ENCODE assay signal across 20 cellular contexts in genomic region chr5:34813473-34813872, GRCh38. TPM values are rescaled to one million over a fixed set of nuclear protein-coding genes. Genes with fewer than 3 reads are reported as not detected.
A peak's percentile ranks its signal among the peaks of the same experiment; 100 is the strongest.
DNase-seq lines count a peak whose midpoint lies in the region; ATAC-seq, FAIRE-seq and TF ChIP-seq lines count a peak whose summit lies in the region.
"Had no signal": no experiment of that assay in that cellular context is flagged by ENCODE, and none has a peak within 500 bp of the region (broad histone marks: within the 10 kb centered on the region; RNA-seq: fewer than 3 reads in every experiment).

No MANE protein-coding gene starts in this region.

- no peaks in the 10 kb centered on the region for H3K9me3 Mint-ChIP-seq in CD8-positive, alpha-beta T cell
- H3K9me3 Mint-ChIP-seq: CD4-positive, alpha-beta T cell; H9 had no signal

- H3K9me2 ChIP-seq in SK-N-SH: no peaks in the 10 kb centered on the region

- H3K4me1 ChIP-seq in SK-N-SH (ENCODE audit: control insufficient read depth in 1 of 2, insufficient read depth in 2 of 2, low read depth in 1 of 2, low read length in 1 of 2): peaks cover 0 to 19% of the 10 kb centered on the region in 2 experiments; a peak in 3 of 4 replicates
- H3K4me1 ChIP-seq in K562 (replicated peaks in 1 of 2; ENCODE audit: control insufficient read depth in 2 of 2, insufficient read depth in 2 of 2, low read length in 2 of 2): peaks cover 0 to 2% of the 10 kb centered on the region in 2 experiments; a peak in 1 of 5 replicates
- H3K4me1 ChIP-seq in osteoblast (ENCODE audit: insufficient read depth, low read length): peaks cover 43% of the 10 kb centered on the region
- H3K4me1 ChIP-seq in CD8-positive, alpha-beta T cell (ENCODE audit: insufficient read depth, low read length): no peaks in the 10 kb centered on the region
- H3K4me1 ChIP-seq: A549 had no signal

- TF ChIP-seq CTCF in SK-N-SH (IDR thresholded peaks at IDR 0.05): no peak
- TF ChIP-seq CTCF in K562 (IDR thresholded peaks at IDR 0.05 in 2 of 3, conservative IDR thresholded peaks at IDR 0.05 in 1 of 3; ENCODE audit: insufficient read depth in 2 of 3, low read depth in 1 of 3, low read length in 3 of 3): no peak
- no peak for TF ChIP-seq CTCF in osteoblast (IDR thresholded peaks at IDR 0.05; ENCODE audit: extremely low read depth, low read depth, low read length)
- no peak for TF ChIP-seq CTCF in CD8-positive, alpha-beta T cell (IDR thresholded peaks at IDR 0.05)

- no peaks in the 10 kb centered on the region for H3K27me3 ChIP-seq in SK-N-SH (ENCODE audit: insufficient read depth)
- no peaks in the 10 kb centered on the region for H3K27me3 ChIP-seq in K562 (ENCODE audit: control insufficient read depth in 2 of 2, insufficient read depth in 2 of 2, low read length in 2 of 2)
- no peaks in the 10 kb centered on the region for H3K27me3 ChIP-seq in osteoblast (ENCODE audit: insufficient read depth, low read length)
- no peaks in the 10 kb centered on the region for H3K27me3 ChIP-seq in CD8-positive, alpha-beta T cell (ENCODE audit: insufficient read depth, low read length)

- no peaks in the 10 kb centered on the region for H4K20me1 ChIP-seq in SK-N-SH (ENCODE audit: insufficient read depth)
- no peaks in the 10 kb centered on the region for H4K20me1 ChIP-seq in K562 (replicated peaks; ENCODE audit: control insufficient read depth, insufficient read depth, low read length)
- no peaks in the 10 kb centered on the region for H4K20me1 ChIP-seq in osteoblast (ENCODE audit: insufficient read depth, low read length)

- no peak for DNase-seq in SK-N-SH
- no peak for DNase-seq in K562 (ENCODE audit: extremely low read depth in 1 of 4, low spot score in 3 of 4)
- DNase-seq in osteoblast (ENCODE audit: insufficient read length, low spot score, missing footprints): no peak
- DNase-seq in CD8-positive, alpha-beta T cell: no peak
- no peak for DNase-seq in glomerular visceral epithelial cell (ENCODE audit: extremely low spot score)
- DNase-seq in NCI-H1048 (lab: John Stamatoyannopoulos, UW): no peak
- DNase-seq: AML-193; CD4-positive, alpha-beta T cell; DMS153; DMS79 treated with DMSO at 0.1 percent for 48 hours; GF-D8; H9; KBM-7 had no signal

- H3K79me2 ChIP-seq in SK-N-SH (ENCODE audit: insufficient read depth) (peaks cover 9% of the 10 kb centered on the region), K562 (ENCODE audit: control insufficient read depth, insufficient read depth, low read length) (no peaks in the 10 kb centered on the region), osteoblast (ENCODE audit: insufficient read depth, low read length) (peaks cover 1% of the 10 kb centered on the region)

- POLR2A ChIA-PET in SK-N-SH (lab: Yijun Ruan, JAX): no interaction called here
- POLR2A ChIA-PET in K562 (lab: Yijun Ruan, JAX): interaction anchor here (1.2 kb wide), 1 partner anchor 10 kb away, joined by 4 read pairs; no protein-coding TSS in a partner anchor
- POLR2A ChIA-PET in CD8-positive, alpha-beta T cell (lab: Charles Lee): interaction anchor here (1.9 kb wide), 1 partner anchor 9 kb away, joined by 4 read pairs; no protein-coding TSS in a partner anchor

- H3K9ac ChIP-seq in SK-N-SH (no peak overlapping the region), K562 (ENCODE audit: insufficient read depth in 1 of 2, low read depth in 2 of 2, low read length in 2 of 2) (no peak overlapping the region)

- H3K9me3 ChIP-seq in SK-N-SH (no peaks in the 10 kb centered on the region), K562 (replicated peaks; ENCODE audit: control insufficient read depth, insufficient read depth, low read depth, low read length) (no peaks in the 10 kb centered on the region), osteoblast (ENCODE audit: low read depth, low read length) (no peaks in the 10 kb centered on the region)
- H3K9me3 ChIP-seq in CD8-positive, alpha-beta T cell (ENCODE audit: low read length): no peaks in the 10 kb centered on the region
- H3K9me3 ChIP-seq: A549 had no signal

- peak overlapping the region; percentile 21; the same call in 1 of the 2 replicates for H3K4me2 ChIP-seq in SK-N-SH
- H3K4me2 ChIP-seq in K562 (ENCODE audit: insufficient read depth, low read length): no peak overlapping the region
- no peak overlapping the region for H3K4me2 ChIP-seq in osteoblast (ENCODE audit: insufficient read depth, low read length)
- H3K4me2 ChIP-seq: A549 had no signal

- H2AFZ ChIP-seq in SK-N-SH (ENCODE audit: low read depth) (no peak overlapping the region), K562 (ENCODE audit: low read depth, low read length) (no peak overlapping the region), osteoblast (ENCODE audit: low read length) (no peak overlapping the region)

- CTCF ChIA-PET in SK-N-SH (lab: Yijun Ruan, JAX): interaction anchor here (1.1 kb wide), 1 partner anchor 21 kb away, joined by 3 read pairs; no protein-coding TSS in a partner anchor
- CTCF ChIA-PET in K562 (lab: Yijun Ruan, JAX; ENCODE audit: low intra/inter-chr PET ratio): no interaction called here
- CTCF ChIA-PET in CD8-positive, alpha-beta T cell (lab: Charles Lee): interaction anchor here (1.1 kb wide), 1 partner anchor 11 kb away, joined by 3 read pairs; no protein-coding TSS in a partner anchor

- no peak for TF ChIP-seq POLR2A in K562 (conservative IDR thresholded peaks at IDR 0.05)

- no peaks in the 10 kb centered on the region for H3K36me3 Mint-ChIP-seq in CD8-positive, alpha-beta T cell

- WGBS in SK-N-SH (ENCODE audit: low lambda C conversion rate): 74% methylated on average over 2 of the region's 2 CpGs
- 14% methylated on average over 2 of the region's 2 CpGs for WGBS in K562 (ENCODE audit: insufficient coverage, low coverage, missing lambda C conversion rate)

- ATAC-seq in SK-N-SH treated with all-trans-retinoic acid at 6 μM for 48 hours (no peak), K562 (no peak)
- no peak for ATAC-seq in CD8-positive, alpha-beta T cell
- ATAC-seq: A549 had no signal

- no peak overlapping the region for H3K27ac Mint-ChIP-seq in CD8-positive, alpha-beta T cell
- H3K27ac Mint-ChIP-seq: CD4-positive, alpha-beta T cell had no signal

- in situ Hi-C loops in K562 (cut with MboI): no loop called here

- H3K36me3 ChIP-seq in SK-N-SH (replicated peaks in 1 of 2; ENCODE audit: control insufficient read depth in 1 of 2, insufficient read depth in 2 of 2, low read length in 1 of 2) (peaks cover 38 to 74% of the 10 kb centered on the region in 2 experiments), K562 (ENCODE audit: control insufficient read depth, insufficient read depth, low read length) (peaks cover 13% of the 10 kb centered on the region; the same call in 1 of the 3 replicates), osteoblast (ENCODE audit: insufficient read depth, low read length) (peaks cover 58% of the 10 kb centered on the region)
- H3K36me3 ChIP-seq in CD8-positive, alpha-beta T cell (ENCODE audit: insufficient read depth, low read length): no peaks in the 10 kb centered on the region

- TF ChIP-seq EP300 in SK-N-SH (IDR thresholded peaks at IDR 0.05; ENCODE audit: borderline replicate concordance in 1 of 2, low read depth in 1 of 2, low read length in 1 of 2) (no peak), K562 (IDR thresholded peaks at IDR 0.05; ENCODE audit: low read length) (no peak)

- peaks cover 39% of the 10 kb centered on the region for H3F3A ChIP-seq in SK-N-SH (replicated peaks; ENCODE audit: insufficient read depth)

- intact Hi-C loops in K562 (cut with micrococcal nuclease): loop anchor here (5.0 kb wide), 1 partner anchor 84 kb away; no protein-coding TSS in a partner anchor
- intact Hi-C loops in CD8-positive, alpha-beta T cell (cut with DNase I, micrococcal nuclease): loop anchor here in 1 of 2 experiments (5.0 kb wide), 1 partner anchor 44 kb away; no protein-coding TSS in a partner anchor

- no peak for TF ChIP-seq RAD21 in SK-N-SH (IDR thresholded peaks at IDR 0.05; ENCODE audit: low read length)
- TF ChIP-seq RAD21 in K562 (CRISPR knock-in tag; conservative IDR thresholded peaks at IDR 0.05 in 1 of 2, IDR thresholded peaks at IDR 0.05 in 1 of 2): no peak

- H3K4me1 Mint-ChIP-seq in CD8-positive, alpha-beta T cell (ENCODE audit: low read depth): no peaks in the 10 kb centered on the region
- H3K4me1 Mint-ChIP-seq: H9 had no signal

- no TSS peak for BruUV-seq in K562 (replicated peaks; lab: Mats Ljungman, UMichigan)

- no peak overlapping the region for H3K4me3 ChIP-seq in SK-N-SH (ENCODE audit: low read depth in 2 of 2, low read length in 1 of 2)
- no peak overlapping the region for H3K4me3 ChIP-seq in K562
- H3K4me3 ChIP-seq in osteoblast (ENCODE audit: insufficient read depth, low read length): no peak overlapping the region
- H3K4me3 ChIP-seq in CD8-positive, alpha-beta T cell (ENCODE audit: low read depth, low read length): no peak overlapping the region
- H3K4me3 ChIP-seq: A549 had no signal

- H3K4me3 Mint-ChIP-seq in CD8-positive, alpha-beta T cell: no peak overlapping the region
- H3K4me3 Mint-ChIP-seq: CD4-positive, alpha-beta T cell; H9 had no signal

- no peak for FAIRE-seq in K562 (lab: Jason Lieb, UNC)
- FAIRE-seq: A549, H1 had no signal

- H3K9me1 ChIP-seq in K562 (ENCODE audit: control insufficient read depth, insufficient read depth, low read length): no peaks in the 10 kb centered on the region

- H3K27me3 Mint-ChIP-seq in CD8-positive, alpha-beta T cell (ENCODE audit: low read depth): peaks cover 5% of the 10 kb centered on the region
- H3K27me3 Mint-ChIP-seq: CD4-positive, alpha-beta T cell had no signal

- peak overlapping the region in 1 of 2 experiments; percentile 14; a peak in 2 of 4 replicates for H3K27ac ChIP-seq in SK-N-SH (ENCODE audit: low read depth in 2 of 2, low read length in 1 of 2)
- no peak overlapping the region for H3K27ac ChIP-seq in K562 (ENCODE audit: extremely low read depth, low read depth, low read length)
- peak overlapping the region; percentile 8 for H3K27ac ChIP-seq in osteoblast (ENCODE audit: low read depth, low read length)
- no peak overlapping the region for H3K27ac ChIP-seq in CD8-positive, alpha-beta T cell (ENCODE audit: low read depth, low read length)
- H3K27ac ChIP-seq: 22Rv1, A549, C4-2B had no signal

RNA-seq across cellular contexts. Expression of gene TTC23L, which starts 25.5 kb away (rescaled TPM):
- 0.49 and 0.54 TPM in 2 replicates for polyA plus RNA-seq in SK-N-SH (2012; rRNA removed)
- 0.17 TPM in 2 replicates for polyA plus RNA-seq in SK-N-SH (2012; cell fraction: cytosol; rRNA removed)
- polyA plus RNA-seq in SK-N-SH (2012; cell fraction: nucleus; rRNA removed): 0.54 and 1.0 TPM in 2 replicates
- 0.32 and 0.53 TPM in 2 replicates for total RNA-seq in K562 (2011; cell fraction: chromatin; rRNA removed; ENCODE audit: low replicate concordance)
- 0.13 TPM in 1 of 2 replicates, not detected in the other for total RNA-seq in K562 (2011; cell fraction: nucleolus; rRNA removed)
- 0.15 and 0.23 TPM in 2 replicates for total RNA-seq in K562 (2011; cell fraction: nucleoplasm; rRNA removed)
- total RNA-seq in K562 (2014; rRNA removed): not detected in 2 replicates
- 0.07 TPM in 1 of 2 replicates, not detected in the other for total RNA-seq in K562 (2014; rRNA removed; fragmentation: Illumina TruSeq; extraction: Trizol)
- 0.04 and 0.15 TPM in 2 replicates for total RNA-seq in K562 (2015; rRNA removed; fragmentation: Illumina TruSeq; extraction: Trizol)
- total RNA-seq in K562 (2021): 0.11 and 0.27 TPM in 2 replicates
- polyA plus RNA-seq in K562 (2011; rRNA removed): 0.14 and 0.39 TPM in 2 replicates
- polyA plus RNA-seq in K562 (2011; cell fraction: cytosol; rRNA removed): 0.03 TPM in 2 replicates
- polyA plus RNA-seq in K562 (2011; cell fraction: nucleus; rRNA removed): 0.36 and 0.60 TPM in 2 replicates
- polyA plus RNA-seq in K562 (2012): 0.18 and 0.32 TPM in 2 replicates
- polyA plus RNA-seq in K562 (2014; fragmentation: Illumina TruSeq; extraction: Trizol): 0.15 and 0.18 TPM in 2 replicates
- under 1 TPM in 1 of 2 experiments, not detected in 1; 0.32 TPM for polyA plus RNA-seq in K562 (2014; fragmentation: Nextera tagmentation; extraction: Ambion mirVana)
- 0.03 and 0.19 TPM in 2 replicates for polyA plus RNA-seq in K562 (2014; rRNA removed)
- 0.21 TPM in 1 of 2 replicates, not detected in the other for polyA minus RNA-seq in K562 (2011; rRNA and poly(A)+ RNA removed)
- polyA minus RNA-seq in K562 (2011; cell fraction: cytosol; rRNA and poly(A)+ RNA removed): not detected in 2 replicates
- polyA minus RNA-seq in K562 (2011; cell fraction: nucleus; rRNA and poly(A)+ RNA removed): 0.13 TPM in 1 of 2 replicates, not detected in the other
- total RNA-seq in osteoblast: 0.29 TPM in 1 of 2 replicates, not detected in the other
- total RNA-seq in CD8-positive, alpha-beta T cell: not detected
- total RNA-seq: HT-29 had no signal
- polyA plus RNA-seq: BJ had no signal
